ENCODE assay signal across 2 cellular contexts in the genomic region with DNA sequence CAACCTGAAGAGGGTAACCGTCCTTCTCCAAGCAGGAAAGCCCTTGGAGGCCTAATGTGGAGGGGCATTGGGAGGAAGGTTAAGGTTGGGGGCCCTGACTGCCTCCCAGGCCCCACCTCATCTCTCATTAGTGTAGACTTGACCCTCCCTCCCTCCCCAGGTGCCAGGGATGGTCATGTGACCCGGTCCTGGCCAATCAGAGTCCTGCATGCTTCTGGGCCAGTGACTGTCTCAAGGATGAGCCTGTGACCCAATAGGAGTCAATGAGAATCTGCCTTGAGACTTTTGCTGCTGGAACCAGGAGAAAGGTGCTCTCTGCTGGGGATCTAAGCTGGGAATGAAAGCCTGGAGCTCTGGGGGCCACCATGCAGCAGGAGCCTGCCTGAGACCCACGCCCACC.
A peak's percentile ranks its signal among the peaks of the same experiment; 100 is the strongest.
TF ChIP-seq lines count a peak whose summit lies in the region.

No MANE protein-coding gene starts in this region.

TF ChIP-seq in GM23338, 12 proteins besides CTCF, POLR2A, EP300 and RAD21 (continued from another document):
- TF ChIP-seq ZNF331 (CRISPR knock-in tag; IDR thresholded peaks at IDR 0.05; ENCODE audit: low read depth) (no peak), STAT1 (IDR thresholded peaks at IDR 0.05; ENCODE audit: unreplicated experiment) (no peak), ZNF114 (CRISPR knock-in tag; IDR thresholded peaks at IDR 0.05) (no peak), POLR2AphosphoS5 (IDR thresholded peaks at IDR 0.05; ENCODE audit: low read depth) (no peak), NANOG (IDR thresholded peaks at IDR 0.05; ENCODE audit: borderline replicate concordance) (no peak), EZH2phosphoT487 (IDR thresholded peaks at IDR 0.05; ENCODE audit: unreplicated experiment) (no peak), REST (IDR thresholded peaks at IDR 0.05; ENCODE audit: unreplicated experiment) (no peak), CREB1 (CRISPR knock-in tag; IDR thresholded peaks at IDR 0.05; ENCODE audit: low read depth) (no peak)
- TF ChIP-seq, protein P1, sequence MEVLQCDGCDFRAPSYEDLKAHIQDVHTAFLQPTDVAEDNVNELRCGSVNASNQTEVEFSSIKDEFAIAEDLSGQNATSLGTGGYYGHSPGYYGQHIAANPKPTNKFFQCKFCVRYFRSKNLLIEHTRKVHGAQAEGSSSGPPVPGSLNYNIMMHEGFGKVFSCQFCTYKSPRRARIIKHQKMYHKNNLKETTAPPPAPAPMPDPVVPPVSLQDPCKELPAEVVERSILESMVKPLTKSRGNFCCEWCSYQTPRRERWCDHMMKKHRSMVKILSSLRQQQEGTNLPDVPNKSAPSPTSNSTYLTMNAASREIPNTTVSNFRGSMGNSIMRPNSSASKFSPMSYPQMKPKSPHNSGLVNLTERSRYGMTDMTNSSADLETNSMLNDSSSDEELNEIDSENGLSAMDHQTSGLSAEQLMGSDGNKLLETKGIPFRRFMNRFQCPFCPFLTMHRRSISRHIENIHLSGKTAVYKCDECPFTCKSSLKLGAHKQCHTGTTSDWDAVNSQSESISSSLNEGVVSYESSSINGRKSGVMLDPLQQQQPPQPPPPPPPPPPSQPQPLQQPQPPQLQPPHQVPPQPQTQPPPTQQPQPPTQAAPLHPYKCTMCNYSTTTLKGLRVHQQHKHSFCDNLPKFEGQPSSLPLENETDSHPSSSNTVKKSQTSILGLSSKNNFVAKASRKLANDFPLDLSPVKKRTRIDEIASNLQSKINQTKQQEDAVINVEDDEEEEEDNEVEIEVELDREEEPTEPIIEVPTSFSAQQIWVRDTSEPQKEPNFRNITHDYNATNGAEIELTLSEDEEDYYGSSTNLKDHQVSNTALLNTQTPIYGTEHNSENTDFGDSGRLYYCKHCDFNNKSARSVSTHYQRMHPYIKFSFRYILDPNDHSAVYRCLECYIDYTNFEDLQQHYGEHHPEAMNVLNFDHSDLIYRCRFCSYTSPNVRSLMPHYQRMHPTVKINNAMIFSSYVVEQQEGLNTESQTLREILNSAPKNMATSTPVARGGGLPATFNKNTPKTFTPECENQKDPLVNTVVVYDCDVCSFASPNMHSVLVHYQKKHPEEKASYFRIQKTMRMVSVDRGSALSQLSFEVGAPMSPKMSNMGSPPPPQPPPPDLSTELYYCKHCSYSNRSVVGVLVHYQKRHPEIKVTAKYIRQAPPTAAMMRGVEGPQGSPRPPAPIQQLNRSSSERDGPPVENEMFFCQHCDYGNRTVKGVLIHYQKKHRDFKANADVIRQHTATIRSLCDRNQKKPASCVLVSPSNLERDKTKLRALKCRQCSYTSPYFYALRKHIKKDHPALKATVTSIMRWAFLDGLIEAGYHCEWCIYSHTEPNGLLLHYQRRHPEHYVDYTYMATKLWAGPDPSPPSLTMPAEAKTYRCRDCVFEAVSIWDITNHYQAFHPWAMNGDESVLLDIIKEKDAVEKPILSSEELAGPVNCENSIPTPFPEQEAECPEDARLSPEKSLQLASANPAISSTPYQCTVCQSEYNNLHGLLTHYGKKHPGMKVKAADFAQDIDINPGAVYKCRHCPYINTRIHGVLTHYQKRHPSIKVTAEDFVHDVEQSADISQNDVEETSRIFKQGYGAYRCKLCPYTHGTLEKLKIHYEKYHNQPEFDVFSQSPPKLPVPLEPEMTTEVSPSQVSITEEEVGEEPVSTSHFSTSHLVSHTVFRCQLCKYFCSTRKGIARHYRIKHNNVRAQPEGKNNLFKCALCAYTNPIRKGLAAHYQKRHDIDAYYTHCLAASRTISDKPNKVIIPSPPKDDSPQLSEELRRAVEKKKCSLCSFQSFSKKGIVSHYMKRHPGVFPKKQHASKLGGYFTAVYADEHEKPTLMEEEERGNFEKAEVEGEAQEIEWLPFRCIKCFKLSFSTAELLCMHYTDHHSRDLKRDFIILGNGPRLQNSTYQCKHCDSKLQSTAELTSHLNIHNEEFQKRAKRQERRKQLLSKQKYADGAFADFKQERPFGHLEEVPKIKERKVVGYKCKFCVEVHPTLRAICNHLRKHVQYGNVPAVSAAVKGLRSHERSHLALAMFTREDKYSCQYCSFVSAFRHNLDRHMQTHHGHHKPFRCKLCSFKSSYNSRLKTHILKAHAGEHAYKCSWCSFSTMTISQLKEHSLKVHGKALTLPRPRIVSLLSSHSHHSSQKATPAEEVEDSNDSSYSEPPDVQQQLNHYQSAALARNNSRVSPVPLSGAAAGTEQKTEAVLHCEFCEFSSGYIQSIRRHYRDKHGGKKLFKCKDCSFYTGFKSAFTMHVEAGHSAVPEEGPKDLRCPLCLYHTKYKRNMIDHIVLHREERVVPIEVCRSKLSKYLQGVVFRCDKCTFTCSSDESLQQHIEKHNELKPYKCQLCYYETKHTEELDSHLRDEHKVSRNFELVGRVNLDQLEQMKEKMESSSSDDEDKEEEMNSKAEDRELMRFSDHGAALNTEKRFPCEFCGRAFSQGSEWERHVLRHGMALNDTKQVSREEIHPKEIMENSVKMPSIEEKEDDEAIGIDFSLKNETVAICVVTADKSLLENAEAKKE (CRISPR knock-in tag; IDR thresholded peaks at IDR 0.05), result no peak
- TF ChIP-seq, protein P2, sequence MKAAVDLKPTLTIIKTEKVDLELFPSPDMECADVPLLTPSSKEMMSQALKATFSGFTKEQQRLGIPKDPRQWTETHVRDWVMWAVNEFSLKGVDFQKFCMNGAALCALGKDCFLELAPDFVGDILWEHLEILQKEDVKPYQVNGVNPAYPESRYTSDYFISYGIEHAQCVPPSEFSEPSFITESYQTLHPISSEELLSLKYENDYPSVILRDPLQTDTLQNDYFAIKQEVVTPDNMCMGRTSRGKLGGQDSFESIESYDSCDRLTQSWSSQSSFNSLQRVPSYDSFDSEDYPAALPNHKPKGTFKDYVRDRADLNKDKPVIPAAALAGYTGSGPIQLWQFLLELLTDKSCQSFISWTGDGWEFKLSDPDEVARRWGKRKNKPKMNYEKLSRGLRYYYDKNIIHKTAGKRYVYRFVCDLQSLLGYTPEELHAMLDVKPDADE (IDR thresholded peaks at IDR 0.05), result no peak

TF ChIP-seq in K562, 482 proteins besides CTCF, POLR2A, EP300 and RAD21:
- TF ChIP-seq, protein P3, sequence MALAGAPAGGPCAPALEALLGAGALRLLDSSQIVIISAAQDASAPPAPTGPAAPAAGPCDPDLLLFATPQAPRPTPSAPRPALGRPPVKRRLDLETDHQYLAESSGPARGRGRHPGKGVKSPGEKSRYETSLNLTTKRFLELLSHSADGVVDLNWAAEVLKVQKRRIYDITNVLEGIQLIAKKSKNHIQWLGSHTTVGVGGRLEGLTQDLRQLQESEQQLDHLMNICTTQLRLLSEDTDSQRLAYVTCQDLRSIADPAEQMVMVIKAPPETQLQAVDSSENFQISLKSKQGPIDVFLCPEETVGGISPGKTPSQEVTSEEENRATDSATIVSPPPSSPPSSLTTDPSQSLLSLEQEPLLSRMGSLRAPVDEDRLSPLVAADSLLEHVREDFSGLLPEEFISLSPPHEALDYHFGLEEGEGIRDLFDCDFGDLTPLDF (CRISPR knock-in tag; IDR thresholded peaks at IDR 0.05), result no peak
- peak; percentile 91 for TF ChIP-seq TOE1 (IDR thresholded peaks at IDR 0.05; ENCODE audit: borderline replicate concordance)
- TF ChIP-seq TOE1 (CRISPR knock-in tag; IDR thresholded peaks at IDR 0.05; ENCODE audit: borderline replicate concordance, low read depth), result no peak
- peak; percentile 18 for TF ChIP-seq NFYB (IDR thresholded peaks at IDR 0.05; ENCODE audit: extremely low read depth, insufficient read length)
- peak; percentile 90 for TF ChIP-seq RAD51 (IDR thresholded peaks at IDR 0.05; ENCODE audit: borderline replicate concordance, low read depth)
- peak; percentile 89 for TF ChIP-seq USF1 (CRISPR knock-in tag; IDR thresholded peaks at IDR 0.05)
- no peak for TF ChIP-seq ZEB2 (IDR thresholded peaks at IDR 0.05)
- TF ChIP-seq TFE3 (CRISPR knock-in tag; IDR thresholded peaks at IDR 0.05), result peak; percentile 84
- TF ChIP-seq NR3C1 (CRISPR knock-in tag; IDR thresholded peaks at IDR 0.05), result no peak
- TF ChIP-seq USF2 (CRISPR knock-in tag; IDR thresholded peaks at IDR 0.05), result peak; percentile 88
- no peak for TF ChIP-seq NRF1 (conservative IDR thresholded peaks at IDR 0.05 in 1 of 2, IDR thresholded peaks at IDR 0.05 in 1 of 2)
- TF ChIP-seq CBFA2T2 (conservative IDR thresholded peaks at IDR 0.05), result peak; percentile 38
